8 cellular contexts compared by ENCODE assay signal in genomic region chrX:53716328-53717088, GRCh38. TPM values are rescaled to one million over a fixed set of nuclear protein-coding genes. Genes with fewer than 3 reads are reported as not detected.
DNase-seq lines count a peak whose midpoint lies in the region; ATAC-seq, FAIRE-seq and TF ChIP-seq lines count a peak whose summit lies in the region.

No MANE protein-coding gene starts in this region.

- H3K4me1 ChIP-seq in keratinocyte (ENCODE audit: control insufficient read depth, extremely low read depth, insufficient read depth, low read length) = peaks cover 31% of the 10 kb centered on the region

- H3K27me3 Mint-ChIP-seq in activated CD4-positive, alpha-beta T cell treated with anti-CD3 and anti-CD28 coated beads, Interleukin-2, amount 10 ng/mL, durations not matched to agents 7 days and 5 days = no peaks in the 10 kb centered on the region

- no peaks in the 10 kb centered on the region for H3K9me3 ChIP-seq in keratinocyte (ENCODE audit: control insufficient read depth, low read depth, low read length)

- POLR2A ChIA-PET in activated CD4-positive, alpha-beta T cell treated with anti-CD3 and anti-CD28 coated beads, Interleukin-2, amount 10 ng/mL, durations not matched to agents 7 days and 5 days (lab: Charles Lee) = interaction anchor here (2.2 to 3.3 kb wide), 2 partner anchors 30 to 33 kb away, joined by 5 to 19 read pairs; partner anchors contain the start of gene HUWE1

- no peaks in the 10 kb centered on the region for H3K36me3 ChIP-seq in keratinocyte (ENCODE audit: control insufficient read depth in 2 of 2, extremely low read depth in 1 of 2, insufficient read depth in 2 of 2, low read length in 2 of 2)

- peak overlapping the region; percentile 99 for H3K27ac Mint-ChIP-seq in activated CD4-positive, alpha-beta T cell treated with anti-CD3 and anti-CD28 coated beads, Interleukin-2, amount 10 ng/mL, durations not matched to agents 7 days and 5 days

- ATAC-seq in HG03354 (IDR thresholded peaks at IDR 0.05; ENCODE audit: poor library complexity, severe bottlenecking, unreplicated experiment) = peak; percentile 38
- no peak for ATAC-seq in GM21423 (IDR thresholded peaks at IDR 0.05; ENCODE audit: unreplicated experiment)

- no peak overlapping the region for H3K9ac ChIP-seq in keratinocyte (ENCODE audit: control insufficient read depth, extremely low read depth, insufficient read depth, low read length)

- CTCF ChIA-PET in activated CD4-positive, alpha-beta T cell treated with anti-CD3 and anti-CD28 coated beads, Interleukin-2, amount 10 ng/mL, durations not matched to agents 7 days and 5 days (lab: Charles Lee) = interaction anchor here (0.7 to 1.7 kb wide), 4 partner anchors 13 to 94 kb away, joined by 3 to 6 read pairs (median 3); no protein-coding TSS in a partner anchor

- peak overlapping the region; percentile 76 for H3K4me3 Mint-ChIP-seq in activated CD4-positive, alpha-beta T cell treated with anti-CD3 and anti-CD28 coated beads, Interleukin-2, amount 10 ng/mL, durations not matched to agents 7 days and 5 days

- dilution Hi-C loops in keratinocyte (cut with MboI; ENCODE audit: extremely low pct_ligation_motif_present, low sequenced_read_pairs) = no loop called here

- H2AFZ ChIP-seq in keratinocyte (ENCODE audit: control insufficient read depth, low read length) = no peak overlapping the region

- no peaks in the 10 kb centered on the region for H3K9me1 ChIP-seq in keratinocyte (ENCODE audit: control insufficient read depth, extremely low read depth, insufficient read depth, low read length)

- H3K9me3 Mint-ChIP-seq in activated CD4-positive, alpha-beta T cell treated with anti-CD3 and anti-CD28 coated beads, Interleukin-2, amount 10 ng/mL, durations not matched to agents 7 days and 5 days = no peaks in the 10 kb centered on the region

- no peak for FAIRE-seq in keratinocyte (lab: Jason Lieb, UNC)

- no peak for TF ChIP-seq CTCF in keratinocyte (optimal IDR thresholded peaks at IDR 0.05 in 1 of 3, IDR thresholded peaks at IDR 0.05 in 1 of 3, conservative IDR thresholded peaks at IDR 0.05 in 1 of 3; ENCODE audit: extremely low read depth in 1 of 3, insufficient read depth in 2 of 3, low read length in 3 of 3)

- H3K4me3 ChIP-seq in keratinocyte (ENCODE audit: control insufficient read depth in 2 of 3, extremely low read depth in 1 of 3, insufficient read depth in 2 of 3, low read depth in 1 of 3, low read length in 3 of 3) = no peak overlapping the region

- peak overlapping the region; percentile 12 for H3K27ac ChIP-seq in keratinocyte (ENCODE audit: control insufficient read depth, insufficient read depth, low read length)

- no peak overlapping the region for H3K4me2 ChIP-seq in keratinocyte (ENCODE audit: control insufficient read depth, extremely low read depth, insufficient read depth, low read depth, low read length)

- no peaks in the 10 kb centered on the region for H4K20me1 ChIP-seq in keratinocyte (ENCODE audit: control insufficient read depth, extremely low read depth, insufficient read depth, low read length)

- no peaks in the 10 kb centered on the region for H3K27me3 ChIP-seq in keratinocyte (ENCODE audit: control insufficient read depth, extremely low read depth, insufficient read depth, low read length)

- H3K79me2 ChIP-seq in keratinocyte (ENCODE audit: control insufficient read depth, insufficient read depth, low read length) = no peaks in the 10 kb centered on the region

- DNase-seq in ELR (ENCODE audit: low read depth) = peak; percentile 45
- peak; percentile 61 for DNase-seq in activated CD4-positive, alpha-beta T cell treated with anti-CD3 and anti-CD28 coated beads, Interleukin-2, amount 10 ng/mL, durations not matched to agents 7 days and 5 days
- DNase-seq in keratinocyte (ENCODE audit: low read depth, low spot score) = no peak
- no peak for DNase-seq in NCI-H345 (lab: John Stamatoyannopoulos, UW)
- DNase-seq in NCI-H345 treated with DMSO at 0.1 percent for 48 hours (lab: John Stamatoyannopoulos, UW; ENCODE audit: unreplicated experiment) = no peak
- no peak for DNase-seq in NCI-H1105 (lab: John Stamatoyannopoulos, UW)

- H3K36me3 Mint-ChIP-seq in activated CD4-positive, alpha-beta T cell treated with anti-CD3 and anti-CD28 coated beads, Interleukin-2, amount 10 ng/mL, durations not matched to agents 7 days and 5 days (ENCODE audit: low read depth) = peaks cover 9% of the 10 kb centered on the region

- peaks cover 61% of the 10 kb centered on the region for H3K4me1 Mint-ChIP-seq in activated CD4-positive, alpha-beta T cell treated with anti-CD3 and anti-CD28 coated beads, Interleukin-2, amount 10 ng/mL, durations not matched to agents 7 days and 5 days

RNA-seq across cellular contexts. Expression of gene HUWE1, which starts 30.0 kb away (rescaled TPM):
- total RNA-seq in activated CD4-positive, alpha-beta T cell treated with anti-CD3 and anti-CD28 coated beads, Interleukin-2, amount 10 ng/mL, durations not matched to agents 7 days and 5 days = 100 to 1,000 TPM; 235 to 251 TPM
- polyA plus RNA-seq in keratinocyte = 53.6 to 66.5 TPM (median 55.7 TPM) in 3 replicates
- 59.4 TPM for polyA plus RNA-seq in keratinocyte (2011; ENCODE audit: low read depth)
- 34.0 and 54.8 TPM in 2 replicates for polyA plus RNA-seq in keratinocyte (2011; cell fraction: cytosol; rRNA removed)
- polyA plus RNA-seq in keratinocyte (2011; cell fraction: nucleus; rRNA removed) = 266 and 282 TPM in 2 replicates
- polyA plus RNA-seq in keratinocyte (2012; ENCODE audit: low replicate concordance) = 67.6 and 78.3 TPM in 2 replicates
- 223 to 344 TPM (median 328 TPM) in 3 replicates for polyA minus RNA-seq in keratinocyte
- polyA minus RNA-seq in keratinocyte (2011; cell fraction: cytosol; rRNA and poly(A)+ RNA removed) = 106 TPM
- 327 and 509 TPM in 2 replicates for polyA minus RNA-seq in keratinocyte (2011; cell fraction: nucleus; rRNA and poly(A)+ RNA removed)

Comparison
In these comparisons a context has a peak if more than half of its experiments do, and no peak if none do; other contexts are left out.
1. DNase-seq: peak in ELR (single experiment) and activated CD4-positive, alpha-beta T cell treated with anti-CD3 and anti-CD28 coated beads, Interleukin-2, amount 10 ng/mL, durations not matched to agents 7 days and 5 days (single experiment); none in keratinocyte (single experiment), NCI-H345 (single experiment), NCI-H345 treated with DMSO at 0.1 percent for 48 hours (single experiment) and NCI-H1105 (single experiment).